Comparison of ENCODE assay signal across 1 cellular context in the genomic region with DNA sequence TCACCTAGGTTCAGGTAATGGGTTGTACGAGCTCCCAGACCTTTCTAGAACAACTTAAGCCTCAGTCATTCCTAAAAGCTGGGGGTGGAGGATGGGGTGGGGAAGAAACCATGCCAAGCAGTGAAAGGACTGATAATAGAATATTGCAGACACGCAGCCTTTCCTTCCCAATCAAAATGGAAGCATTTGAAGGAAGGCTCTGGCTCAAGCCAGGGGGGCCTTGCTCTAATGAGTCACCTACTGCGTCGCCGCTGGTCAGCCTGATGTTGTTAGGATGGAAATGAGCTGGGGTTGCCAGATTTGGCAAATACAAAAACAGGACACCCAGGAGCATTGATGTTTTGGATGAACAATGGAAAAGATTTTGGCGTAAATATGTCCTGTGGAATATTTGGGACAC.
TF ChIP-seq lines count a peak whose summit lies in the region.

No MANE protein-coding gene starts in this region.

TF ChIP-seq in SK-N-SH treated with all-trans-retinoic acid at 6 μM for 48 hours, 23 proteins besides CTCF, POLR2A, EP300 and RAD21 (continued from another document):
- TF ChIP-seq, protein P1, sequence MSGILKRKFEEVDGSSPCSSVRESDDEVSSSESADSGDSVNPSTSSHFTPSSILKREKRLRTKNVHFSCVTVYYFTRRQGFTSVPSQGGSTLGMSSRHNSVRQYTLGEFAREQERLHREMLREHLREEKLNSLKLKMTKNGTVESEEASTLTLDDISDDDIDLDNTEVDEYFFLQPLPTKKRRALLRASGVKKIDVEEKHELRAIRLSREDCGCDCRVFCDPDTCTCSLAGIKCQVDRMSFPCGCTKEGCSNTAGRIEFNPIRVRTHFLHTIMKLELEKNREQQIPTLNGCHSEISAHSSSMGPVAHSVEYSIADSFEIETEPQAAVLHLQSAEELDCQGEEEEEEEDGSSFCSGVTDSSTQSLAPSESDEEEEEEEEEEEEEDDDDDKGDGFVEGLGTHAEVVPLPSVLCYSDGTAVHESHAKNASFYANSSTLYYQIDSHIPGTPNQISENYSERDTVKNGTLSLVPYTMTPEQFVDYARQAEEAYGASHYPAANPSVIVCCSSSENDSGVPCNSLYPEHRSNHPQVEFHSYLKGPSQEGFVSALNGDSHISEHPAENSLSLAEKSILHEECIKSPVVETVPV (CRISPR knock-in tag; IDR thresholded peaks at IDR 0.05), result no peak
- TF ChIP-seq ARNTL (CRISPR knock-in tag; IDR thresholded peaks at IDR 0.05; ENCODE audit: borderline replicate concordance, low read depth), result no peak
- TF ChIP-seq TOX (CRISPR knock-in tag; IDR thresholded peaks at IDR 0.05; ENCODE audit: borderline replicate concordance), result no peak
- TF ChIP-seq CSDC2 (CRISPR knock-in tag; IDR thresholded peaks at IDR 0.05), result no peak
- no peak for TF ChIP-seq ZNF70 (CRISPR knock-in tag; IDR thresholded peaks at IDR 0.05)
- no peak for TF ChIP-seq BACH2 (CRISPR knock-in tag; IDR thresholded peaks at IDR 0.05; ENCODE audit: borderline replicate concordance)
- no peak for TF ChIP-seq ISL1 (CRISPR knock-in tag; IDR thresholded peaks at IDR 0.05)
- TF ChIP-seq ZFP30 (CRISPR knock-in tag; IDR thresholded peaks at IDR 0.05), result no peak
- TF ChIP-seq, protein P2, sequence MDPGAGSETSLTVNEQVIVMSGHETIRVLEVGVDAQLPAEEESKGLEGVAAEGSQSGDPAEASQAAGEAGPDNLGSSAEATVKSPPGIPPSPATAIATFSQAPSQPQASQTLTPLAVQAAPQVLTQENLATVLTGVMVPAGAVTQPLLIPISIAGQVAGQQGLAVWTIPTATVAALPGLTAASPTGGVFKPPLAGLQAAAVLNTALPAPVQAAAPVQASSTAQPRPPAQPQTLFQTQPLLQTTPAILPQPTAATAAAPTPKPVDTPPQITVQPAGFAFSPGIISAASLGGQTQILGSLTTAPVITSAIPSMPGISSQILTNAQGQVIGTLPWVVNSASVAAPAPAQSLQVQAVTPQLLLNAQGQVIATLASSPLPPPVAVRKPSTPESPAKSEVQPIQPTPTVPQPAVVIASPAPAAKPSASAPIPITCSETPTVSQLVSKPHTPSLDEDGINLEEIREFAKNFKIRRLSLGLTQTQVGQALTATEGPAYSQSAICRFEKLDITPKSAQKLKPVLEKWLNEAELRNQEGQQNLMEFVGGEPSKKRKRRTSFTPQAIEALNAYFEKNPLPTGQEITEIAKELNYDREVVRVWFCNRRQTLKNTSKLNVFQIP (CRISPR knock-in tag; IDR thresholded peaks at IDR 0.05; ENCODE audit: borderline replicate concordance, low read depth), result no peak
- no peak for TF ChIP-seq CREB5 (CRISPR knock-in tag; IDR thresholded peaks at IDR 0.05; ENCODE audit: low read depth)
- no peak for TF ChIP-seq GLIS3 (CRISPR knock-in tag; IDR thresholded peaks at IDR 0.05)
- TF ChIP-seq PPARA (CRISPR knock-in tag; IDR thresholded peaks at IDR 0.05; ENCODE audit: borderline replicate concordance), result no peak
- no peak for TF ChIP-seq TCF4 (CRISPR knock-in tag; IDR thresholded peaks at IDR 0.05; ENCODE audit: borderline replicate concordance)
